In genomic region chr10:17026686-17027485, GRCh38 we compare ENCODE assay signal across 8 cellular contexts.
DNase-seq lines count a peak whose midpoint lies in the region; ATAC-seq, FAIRE-seq and TF ChIP-seq lines count a peak whose summit lies in the region.

No MANE protein-coding gene starts in this region.

- TF ChIP-seq CTCF in DND-41 (IDR thresholded peaks at IDR 0.05; ENCODE audit: borderline replicate concordance, extremely low read depth, low read length, poor library complexity, severe bottlenecking) = no peak
- no peak for TF ChIP-seq CTCF in chondrocyte (IDR thresholded peaks at IDR 0.05)
- no peak for TF ChIP-seq CTCF in GM10266 (IDR thresholded peaks at IDR 0.05; ENCODE audit: control insufficient read depth, insufficient read depth, low read depth, missing control alignments)

- H3K27me3 Mint-ChIP-seq in chondrocyte (ENCODE audit: low read depth) = no peaks in the 10 kb centered on the region

- DNase-seq in DND-41 (no peak), chondrocyte (ENCODE audit: low spot score) (no peak), GM10266 (ENCODE audit: extremely low spot score) (no peak), ecto neural progenitor cell (ENCODE audit: low spot score) (no peak)
- DNase-seq in stimulated activated CD4-positive, alpha-beta T cell treated with anti-CD3 and anti-CD28 coated beads, Interleukin-4, amount 100 ng/mL, for 4 hours = peak; percentile 53 to 80
- DNase-seq in effector CD8-positive, alpha-beta T cell (lab: John Stamatoyannopoulos, UW) = no peak

- H3K27ac Mint-ChIP-seq in chondrocyte (ENCODE audit: unreplicated experiment) = peak overlapping the region; percentile 97

- no peaks in the 10 kb centered on the region for H4K20me1 ChIP-seq in DND-41 (ENCODE audit: insufficient read depth, low read length)

- FAIRE-seq in TTC549 (lab: Jason Lieb, UNC) = peak; percentile 66

- peak overlapping the region; percentile 56; the same call in 1 of the 2 replicates for H3K27ac ChIP-seq in DND-41 (ENCODE audit: low read length)

- no peaks in the 10 kb centered on the region for H3K36me3 Mint-ChIP-seq in chondrocyte (ENCODE audit: low read depth)

- H3K4me2 ChIP-seq in DND-41 (ENCODE audit: insufficient read depth, low read length) = no peak overlapping the region

- H3K9me3 Mint-ChIP-seq in chondrocyte (ENCODE audit: low read depth) = peaks cover 2% of the 10 kb centered on the region

- no peak overlapping the region for H3K4me3 Mint-ChIP-seq in chondrocyte (ENCODE audit: unreplicated experiment)

- no peak overlapping the region for H3K4me3 ChIP-seq in DND-41 (ENCODE audit: low read depth in 1 of 2, low read length in 2 of 2)

- no peaks in the 10 kb centered on the region for H3K27me3 ChIP-seq in DND-41 (ENCODE audit: insufficient read depth, low read length, poor library complexity)

- peaks cover 77% of the 10 kb centered on the region for H3K4me1 ChIP-seq in DND-41 (ENCODE audit: insufficient read depth, low read length)

- H3K36me3 ChIP-seq in DND-41 (ENCODE audit: insufficient read depth, low read length) = no peaks in the 10 kb centered on the region

- ATAC-seq in DND-41 (ENCODE audit: insufficient read depth, low read depth) = no peak
- peak; percentile 45 for ATAC-seq in HG02759 (IDR thresholded peaks at IDR 0.05; ENCODE audit: unreplicated experiment)

- no peak overlapping the region for H2AFZ ChIP-seq in DND-41 (ENCODE audit: low read depth, low read length)

- no peaks in the 10 kb centered on the region for H3K79me2 ChIP-seq in DND-41 (ENCODE audit: insufficient read depth, low read length)

- no peaks in the 10 kb centered on the region for H3K9me3 ChIP-seq in DND-41 (ENCODE audit: insufficient read depth, low read length, severe bottlenecking)

- H3K9ac ChIP-seq in DND-41 (ENCODE audit: low read depth, low read length) = no peak overlapping the region

- peaks cover 53% of the 10 kb centered on the region for H3K4me1 Mint-ChIP-seq in chondrocyte (ENCODE audit: low read depth)

Comparison
In these comparisons a context has a peak if more than half of its experiments do, and no peak if none do; other contexts are left out.
1. DNase-seq: peak in stimulated activated CD4-positive, alpha-beta T cell treated with anti-CD3 and anti-CD28 coated beads, Interleukin-4, amount 100 ng/mL, for 4 hours (2 of 2); none in DND-41 (single experiment), chondrocyte (single experiment), effector CD8-positive, alpha-beta T cell (single experiment), GM10266 (single experiment) and ecto neural progenitor cell (single experiment).